ENCODE assay signal across 18 cellular contexts in the genomic region with DNA sequence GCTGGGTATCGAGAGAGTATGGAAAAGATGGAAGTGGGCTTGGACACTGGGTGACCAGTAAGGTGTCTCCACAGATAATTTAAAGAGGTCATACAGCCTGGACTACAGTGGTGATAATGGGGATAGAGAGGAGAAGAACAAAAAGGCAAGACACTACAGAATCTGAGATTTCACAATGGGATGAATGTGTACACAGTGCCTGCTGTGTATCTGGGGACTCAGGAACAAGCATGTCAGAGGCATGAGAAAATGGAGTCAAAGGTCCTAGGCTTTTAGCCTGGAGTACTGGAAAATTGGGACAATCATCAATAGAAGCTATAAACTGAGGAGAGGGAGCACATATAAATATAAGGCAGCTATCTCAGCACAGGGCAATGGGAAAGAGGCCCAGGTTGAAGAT.
A peak's percentile ranks its signal among the peaks of the same experiment; 100 is the strongest.
DNase-seq lines count a peak whose midpoint lies in the region; ATAC-seq, FAIRE-seq and TF ChIP-seq lines count a peak whose summit lies in the region.
"Had no signal": no experiment of that assay in that cellular context is flagged by ENCODE, and none has a peak within 500 bp of the region (broad histone marks: within the 10 kb centered on the region; RNA-seq: fewer than 3 reads in every experiment).

No MANE protein-coding gene starts in this region.

- WGBS in HepG2 (ENCODE audit: low lambda C conversion rate) = 95% methylated on average over 1 of the region's 1 CpG
- WGBS in right lobe of liver (ENCODE audit: insufficient coverage, low coverage, low lambda C conversion rate, missing lambda C conversion rate) = 93% methylated on average over 1 of the region's 1 CpG
- 94 to 97% methylated on average over 1 of the region's 1 CpG for WGBS in testis, 2 donors

- H3K36me3 Mint-ChIP-seq in WTC11 = peaks cover 9% of the 10 kb centered on the region; the same call in 1 of the 2 replicates
- H3K36me3 Mint-ChIP-seq in stimulated activated effector memory CD8-positive, alpha-beta T cell treated with anti-CD3 and anti-CD28 coated beads, Interleukin-12 subunit alpha, Interleukin-12 subunit beta, amount 100 ng/mL, for 72 hours = no peaks in the 10 kb centered on the region

- ATAC-seq in HepG2 (peak; percentile 73), right lobe of liver (no peak), WTC11 (no peak)
- ATAC-seq in stimulated activated effector memory CD8-positive, alpha-beta T cell treated with anti-CD3 and anti-CD28 coated beads, Interleukin-12 subunit alpha, Interleukin-12 subunit beta, amount 100 ng/mL, for 72 hours = no peak
- ATAC-seq: A549, GM12878, K562 had no signal

- H3K4me3 Mint-ChIP-seq in WTC11 = no peak overlapping the region
- no peak overlapping the region for H3K4me3 Mint-ChIP-seq in stimulated activated effector memory CD8-positive, alpha-beta T cell treated with anti-CD3 and anti-CD28 coated beads, Interleukin-12 subunit alpha, Interleukin-12 subunit beta, amount 100 ng/mL, for 72 hours
- H3K4me3 Mint-ChIP-seq: CD4-positive, alpha-beta T cell had no signal

- POLR2A ChIA-PET in HepG2 (lab: Yijun Ruan, JAX) (no interaction called here), WTC11 (lab: Charles Lee) (no interaction called here)

- intact Hi-C loops in HepG2 (cut with micrococcal nuclease; ENCODE audit: unreplicated experiment) (no loop called here), right lobe of liver (cut with DNase I) (no loop called here), testis (cut with DNase I; ENCODE audit: low total_unique reads) (no loop called here)

- no peaks in the 10 kb centered on the region for H4K20me1 ChIP-seq in HepG2 (ENCODE audit: insufficient read depth, low read length)

- no peaks in the 10 kb centered on the region for H3K9me3 ChIP-seq in HepG2 (ENCODE audit: low read length)
- no peaks in the 10 kb centered on the region for H3K9me3 ChIP-seq in right lobe of liver
- no peaks in the 10 kb centered on the region for H3K9me3 ChIP-seq in testis
- H3K9me3 ChIP-seq: A549, Caco-2, HAP-1 had no signal

- no peaks in the 10 kb centered on the region for H3K79me2 ChIP-seq in HepG2 (ENCODE audit: insufficient read depth, low read length)

- no TSS peak for BruUV-seq in HepG2 (replicated peaks; lab: Mats Ljungman, UMichigan)

- TF ChIP-seq RAD21 in HepG2 (CRISPR knock-in tag; IDR thresholded peaks at IDR 0.05) = no peak

- DNase-seq in HepG2 (ENCODE audit: low spot score) (peak; percentile 15), right lobe of liver (no peak), WTC11 (ENCODE audit: low spot score) (no peak), fibroblast of mammary gland (ENCODE audit: low read depth) (peak; percentile 11), G401 (ENCODE audit: low spot score) (no peak), testis (no peak)
- no peak for DNase-seq in stimulated activated effector memory CD8-positive, alpha-beta T cell treated with anti-CD3 and anti-CD28 coated beads, Interleukin-12 subunit alpha, Interleukin-12 subunit beta, amount 100 ng/mL, for 72 hours (ENCODE audit: low spot score in 2 of 2)
- DNase-seq: AML-193; Caco-2; CD4-positive, alpha-beta T cell; DMS153; DMS79 had no signal

- TF ChIP-seq CTCF in HepG2 (CRISPR knock-in tag; IDR thresholded peaks at IDR 0.05) (no peak), right lobe of liver (IDR thresholded peaks at IDR 0.05) (no peak), WTC11 (IDR thresholded peaks at IDR 0.05) (no peak), fibroblast of mammary gland (conservative IDR thresholded peaks at IDR 0.05; ENCODE audit: control insufficient read depth, insufficient read depth, low read depth, low read length) (no peak), testis (IDR thresholded peaks at IDR 0.05) (no peak)

- H3K4me3 ChIP-seq in HepG2 (replicated peaks in 1 of 3; ENCODE audit: insufficient read depth in 1 of 3, low read depth in 2 of 3, low read length in 3 of 3) (no peak overlapping the region), right lobe of liver (no peak overlapping the region), fibroblast of mammary gland (ENCODE audit: control insufficient read depth, low read depth, low read length) (no peak overlapping the region), testis (no peak overlapping the region)
- H3K4me3 ChIP-seq: A549, GM12878, HAP-1, K562 had no signal

- peaks cover 28% of the 10 kb centered on the region for H3K4me1 Mint-ChIP-seq in WTC11
- H3K4me1 Mint-ChIP-seq in stimulated activated effector memory CD8-positive, alpha-beta T cell treated with anti-CD3 and anti-CD28 coated beads, Interleukin-12 subunit alpha, Interleukin-12 subunit beta, amount 100 ng/mL, for 72 hours = no peaks in the 10 kb centered on the region

- H3K9ac ChIP-seq in HepG2 (ENCODE audit: insufficient read depth, low read depth, low read length) = no peak overlapping the region

- TF ChIP-seq EP300 in HepG2 (IDR thresholded peaks at IDR 0.05; ENCODE audit: low read depth in 2 of 2, low read length in 2 of 2) (no peak), HepG2 (CRISPR knock-in tag; IDR thresholded peaks at IDR 0.05; ENCODE audit: borderline replicate concordance) (no peak)

- no peak overlapping the region for H3K4me2 ChIP-seq in HepG2 (ENCODE audit: low read depth, low read length)
- H3K4me2 ChIP-seq: A549 had no signal

- in situ Hi-C loops in HepG2 (cut with HindIII; ENCODE audit: extremely low pct_ligation_motif_present, low pct_unique_long_range_greater_than_20kb) (no loop called here), G401 (cut with HindIII; ENCODE audit: low sequenced_read_pairs) (no loop called here)

- no peaks in the 10 kb centered on the region for H3K27me3 Mint-ChIP-seq in WTC11 (ENCODE audit: low read depth)
- H3K27me3 Mint-ChIP-seq: CD4-positive, alpha-beta T cell had no signal

- H2AFZ ChIP-seq in HepG2 (ENCODE audit: low read length) = no peak overlapping the region

- H3K36me3 ChIP-seq in HepG2 (replicated peaks in 1 of 2; ENCODE audit: control insufficient read depth in 1 of 2, insufficient read depth in 2 of 2, low read length in 2 of 2) (no peaks in the 10 kb centered on the region), right lobe of liver (no peaks in the 10 kb centered on the region), testis (ENCODE audit: low read depth, missing control alignments) (no peaks in the 10 kb centered on the region)
- H3K36me3 ChIP-seq: HAP-1 had no signal

- CTCF ChIA-PET in HepG2 (lab: Yijun Ruan, JAX; ENCODE audit: low intra/inter-chr PET ratio, low total read pairs) (no interaction called here), WTC11 (lab: Charles Lee) (no interaction called here)

- H3K27ac Mint-ChIP-seq in WTC11 = peak overlapping the region; percentile 10; the same call in 1 of the 2 replicates
- H3K27ac Mint-ChIP-seq in stimulated activated effector memory CD8-positive, alpha-beta T cell treated with anti-CD3 and anti-CD28 coated beads, Interleukin-12 subunit alpha, Interleukin-12 subunit beta, amount 100 ng/mL, for 72 hours = no peak overlapping the region
- H3K27ac Mint-ChIP-seq: CD4-positive, alpha-beta T cell had no signal

- no peak overlapping the region for H3K27ac ChIP-seq in HepG2 (ENCODE audit: extremely low read length, insufficient read depth, low read length)
- no peak overlapping the region for H3K27ac ChIP-seq in right lobe of liver
- no peak overlapping the region for H3K27ac ChIP-seq in testis
- H3K27ac ChIP-seq: 22Rv1, A549, C4-2B had no signal

- 0 out of 2 replicates have a peak, but pooled peaks cover 3% of the 10 kb centered on the region for H3K9me3 Mint-ChIP-seq in WTC11
- no peaks in the 10 kb centered on the region for H3K9me3 Mint-ChIP-seq in stimulated activated effector memory CD8-positive, alpha-beta T cell treated with anti-CD3 and anti-CD28 coated beads, Interleukin-12 subunit alpha, Interleukin-12 subunit beta, amount 100 ng/mL, for 72 hours
- H3K9me3 Mint-ChIP-seq: CD4-positive, alpha-beta T cell had no signal

- H3K4me1 ChIP-seq in HepG2 (ENCODE audit: insufficient read depth, low read length) (peaks cover 8% of the 10 kb centered on the region), right lobe of liver (no peaks in the 10 kb centered on the region), testis (no peaks in the 10 kb centered on the region)
- H3K4me1 ChIP-seq: A549, HAP-1 had no signal

- H3K27me3 ChIP-seq in HepG2 (ENCODE audit: control insufficient read depth in 1 of 2, insufficient read depth in 2 of 2, low read length in 2 of 2) = no peaks in the 10 kb centered on the region
- H3K27me3 ChIP-seq in right lobe of liver = no peaks in the 10 kb centered on the region
- H3K27me3 ChIP-seq in testis = no peaks in the 10 kb centered on the region

- no peak for FAIRE-seq in HepG2 (lab: Jason Lieb, UNC)
- FAIRE-seq: A549, GM12878, K562 had no signal

- TF ChIP-seq POLR2A in HepG2 (IDR thresholded peaks at IDR 0.05; ENCODE audit: insufficient read depth in 1 of 2, low read depth in 2 of 2, low read length in 2 of 2) (no peak), right lobe of liver (IDR thresholded peaks at IDR 0.05) (no peak), testis (IDR thresholded peaks at IDR 0.05) (no peak)

TF ChIP-seq in HepG2, 621 proteins besides CTCF, POLR2A, EP300 and RAD21:
- no peak for TF ChIP-seq FOXA1 (IDR thresholded peaks at IDR 0.05)
- TF ChIP-seq FOXA1 (CRISPR knock-in tag; IDR thresholded peaks at IDR 0.05) = peak; percentile 43; the same call in 1 of the 2 replicates
- TF ChIP-seq CEBPB (IDR thresholded peaks at IDR 0.05; ENCODE audit: borderline replicate concordance, low read depth, low read length) = peak; percentile 50
- TF ChIP-seq NBN (conservative IDR thresholded peaks at IDR 0.05) = no peak
- TF ChIP-seq PPARG (CRISPR knock-in tag; conservative IDR thresholded peaks at IDR 0.05) = 0 out of 2 replicates have a peak, but pooled peaks have one; percentile 31
- TF ChIP-seq SUZ12 (IDR thresholded peaks at IDR 0.05; ENCODE audit: low read depth, low read length) = no peak

TF ChIP-seq in WTC11, 78 proteins besides CTCF, POLR2A, EP300 and RAD21 (continues in another document):
- TF ChIP-seq TP53 (CRISPR knock-in tag; IDR thresholded peaks at IDR 0.05) (no peak), CREM (CRISPR knock-in tag; IDR thresholded peaks at IDR 0.05) (no peak)

Comparison
In these comparisons a context has a peak if more than half of its experiments do, and no peak if none do; other contexts are left out.
1. DNase-seq: peak in HepG2 (single experiment) and fibroblast of mammary gland (single experiment); none in right lobe of liver (0 of 3), WTC11 (single experiment), G401 (single experiment), stimulated activated effector memory CD8-positive, alpha-beta T cell treated with anti-CD3 and anti-CD28 coated beads, Interleukin-12 subunit alpha, Interleukin-12 subunit beta, amount 100 ng/mL, for 72 hours (0 of 2) and testis (single experiment).